ENCODE assay signal across 1 cellular context in the genomic region with DNA sequence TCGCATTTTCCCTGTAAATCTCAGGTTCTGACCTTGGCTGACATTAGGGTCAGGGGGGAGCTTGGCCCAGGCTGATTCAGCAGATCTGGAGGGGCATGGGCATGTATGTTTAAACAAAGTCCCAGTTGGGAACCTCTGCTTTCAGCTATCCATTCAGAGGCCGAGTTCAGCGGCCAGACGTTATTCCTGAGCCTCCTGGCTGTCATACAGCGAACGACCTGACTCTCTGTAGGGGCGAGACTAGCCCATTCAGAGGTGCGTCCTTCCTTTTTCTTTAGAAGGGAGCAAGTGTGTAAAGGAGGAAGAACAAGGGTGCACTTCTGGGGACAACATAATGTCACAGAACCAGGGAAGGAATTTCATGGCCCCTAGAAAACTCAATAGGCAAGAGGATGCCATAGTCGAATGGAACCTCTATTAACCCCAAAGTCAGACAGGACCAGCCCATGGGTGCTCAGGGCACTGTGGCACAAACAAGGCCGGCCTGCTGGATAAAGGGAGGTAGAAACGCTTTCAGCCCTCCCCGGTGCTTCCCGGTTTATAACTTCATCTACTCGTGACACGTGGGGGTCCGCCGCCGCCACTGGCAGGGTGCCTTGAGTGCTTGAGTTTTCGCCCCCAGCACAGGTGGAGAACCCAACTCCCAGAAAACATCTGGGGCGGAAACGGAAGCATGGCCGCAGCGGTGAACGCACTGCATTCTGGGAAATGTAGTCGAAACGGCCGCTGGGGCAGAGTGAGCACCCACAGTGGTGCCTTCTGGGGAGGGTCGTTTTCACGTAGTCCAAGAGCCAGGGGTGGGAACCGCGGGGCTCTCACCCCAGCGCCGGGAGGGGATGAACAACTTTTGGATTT.
TF ChIP-seq lines count a peak whose summit lies in the region.

No MANE protein-coding gene starts in this region.

TF ChIP-seq in HepG2, 621 proteins besides CTCF, POLR2A, EP300 and RAD21 (continued from another document and continues in another):
- TF ChIP-seq ZBTB40 (IDR thresholded peaks at IDR 0.05) (peak; percentile 55; the same call in 1 of the 2 replicates), ZBTB40 (CRISPR knock-in tag; IDR thresholded peaks at IDR 0.05) (no peak), ARHGAP35 (CRISPR knock-in tag; IDR thresholded peaks at IDR 0.05; ENCODE audit: borderline replicate concordance) (no peak), ZNF343 (CRISPR knock-in tag; IDR thresholded peaks at IDR 0.05) (no peak), SMAD3 (CRISPR knock-in tag; IDR thresholded peaks at IDR 0.05) (no peak), AGO2 (optimal IDR thresholded peaks at IDR 0.05; ENCODE audit: low read depth, low read length) (no peak), ZFAT (CRISPR knock-in tag; conservative IDR thresholded peaks at IDR 0.05) (no peak), THAP11 (CRISPR knock-in tag; IDR thresholded peaks at IDR 0.05) (peak; percentile 100), SMARCC2 (IDR thresholded peaks at IDR 0.05) (no peak), ZNF782 (CRISPR knock-in tag; IDR thresholded peaks at IDR 0.05; ENCODE audit: borderline replicate concordance) (no peak), HOXA5 (CRISPR knock-in tag; IDR thresholded peaks at IDR 0.05) (0 out of 2 replicates have a peak, but pooled peaks have one; percentile 50), NCOA5 (CRISPR knock-in tag; IDR thresholded peaks at IDR 0.05) (no peak), POGZ (CRISPR knock-in tag; IDR thresholded peaks at IDR 0.05) (peak; percentile 61), ZNF253 (CRISPR knock-in tag; IDR thresholded peaks at IDR 0.05; ENCODE audit: borderline replicate concordance) (no peak), ZNF747 (CRISPR knock-in tag; IDR thresholded peaks at IDR 0.05; ENCODE audit: borderline replicate concordance) (no peak), CEBPG (CRISPR knock-in tag; IDR thresholded peaks at IDR 0.05) (no peak), HNRNPK (IDR thresholded peaks at IDR 0.05; ENCODE audit: low read depth, low read length, poor library complexity, severe bottlenecking) (no peak), ARNTL (CRISPR knock-in tag; IDR thresholded peaks at IDR 0.05) (peak; percentile 15; the same call in 1 of the 2 replicates), PHF8 (CRISPR knock-in tag; IDR thresholded peaks at IDR 0.05) (peak; percentile 81), TCF12 (IDR thresholded peaks at IDR 0.05) (no peak), TCF12 (CRISPR knock-in tag; IDR thresholded peaks at IDR 0.05) (no peak), CERS6 (CRISPR knock-in tag; IDR thresholded peaks at IDR 0.05) (no peak), PLSCR1 (CRISPR knock-in tag; IDR thresholded peaks at IDR 0.05; ENCODE audit: borderline replicate concordance) (no peak)
- TF ChIP-seq, protein P1, sequence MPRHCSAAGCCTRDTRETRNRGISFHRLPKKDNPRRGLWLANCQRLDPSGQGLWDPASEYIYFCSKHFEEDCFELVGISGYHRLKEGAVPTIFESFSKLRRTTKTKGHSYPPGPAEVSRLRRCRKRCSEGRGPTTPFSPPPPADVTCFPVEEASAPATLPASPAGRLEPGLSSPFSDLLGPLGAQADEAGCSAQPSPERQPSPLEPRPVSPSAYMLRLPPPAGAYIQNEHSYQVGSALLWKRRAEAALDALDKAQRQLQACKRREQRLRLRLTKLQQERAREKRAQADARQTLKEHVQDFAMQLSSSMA (CRISPR knock-in tag; IDR thresholded peaks at IDR 0.05): no peak
- TF ChIP-seq, protein P2, sequence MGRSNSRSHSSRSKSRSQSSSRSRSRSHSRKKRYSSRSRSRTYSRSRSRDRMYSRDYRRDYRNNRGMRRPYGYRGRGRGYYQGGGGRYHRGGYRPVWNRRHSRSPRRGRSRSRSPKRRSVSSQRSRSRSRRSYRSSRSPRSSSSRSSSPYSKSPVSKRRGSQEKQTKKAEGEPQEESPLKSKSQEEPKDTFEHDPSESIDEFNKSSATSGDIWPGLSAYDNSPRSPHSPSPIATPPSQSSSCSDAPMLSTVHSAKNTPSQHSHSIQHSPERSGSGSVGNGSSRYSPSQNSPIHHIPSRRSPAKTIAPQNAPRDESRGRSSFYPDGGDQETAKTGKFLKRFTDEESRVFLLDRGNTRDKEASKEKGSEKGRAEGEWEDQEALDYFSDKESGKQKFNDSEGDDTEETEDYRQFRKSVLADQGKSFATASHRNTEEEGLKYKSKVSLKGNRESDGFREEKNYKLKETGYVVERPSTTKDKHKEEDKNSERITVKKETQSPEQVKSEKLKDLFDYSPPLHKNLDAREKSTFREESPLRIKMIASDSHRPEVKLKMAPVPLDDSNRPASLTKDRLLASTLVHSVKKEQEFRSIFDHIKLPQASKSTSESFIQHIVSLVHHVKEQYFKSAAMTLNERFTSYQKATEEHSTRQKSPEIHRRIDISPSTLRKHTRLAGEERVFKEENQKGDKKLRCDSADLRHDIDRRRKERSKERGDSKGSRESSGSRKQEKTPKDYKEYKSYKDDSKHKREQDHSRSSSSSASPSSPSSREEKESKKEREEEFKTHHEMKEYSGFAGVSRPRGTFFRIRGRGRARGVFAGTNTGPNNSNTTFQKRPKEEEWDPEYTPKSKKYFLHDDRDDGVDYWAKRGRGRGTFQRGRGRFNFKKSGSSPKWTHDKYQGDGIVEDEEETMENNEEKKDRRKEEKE (IDR thresholded peaks at IDR 0.05): no peak
- TF ChIP-seq, protein P3, sequence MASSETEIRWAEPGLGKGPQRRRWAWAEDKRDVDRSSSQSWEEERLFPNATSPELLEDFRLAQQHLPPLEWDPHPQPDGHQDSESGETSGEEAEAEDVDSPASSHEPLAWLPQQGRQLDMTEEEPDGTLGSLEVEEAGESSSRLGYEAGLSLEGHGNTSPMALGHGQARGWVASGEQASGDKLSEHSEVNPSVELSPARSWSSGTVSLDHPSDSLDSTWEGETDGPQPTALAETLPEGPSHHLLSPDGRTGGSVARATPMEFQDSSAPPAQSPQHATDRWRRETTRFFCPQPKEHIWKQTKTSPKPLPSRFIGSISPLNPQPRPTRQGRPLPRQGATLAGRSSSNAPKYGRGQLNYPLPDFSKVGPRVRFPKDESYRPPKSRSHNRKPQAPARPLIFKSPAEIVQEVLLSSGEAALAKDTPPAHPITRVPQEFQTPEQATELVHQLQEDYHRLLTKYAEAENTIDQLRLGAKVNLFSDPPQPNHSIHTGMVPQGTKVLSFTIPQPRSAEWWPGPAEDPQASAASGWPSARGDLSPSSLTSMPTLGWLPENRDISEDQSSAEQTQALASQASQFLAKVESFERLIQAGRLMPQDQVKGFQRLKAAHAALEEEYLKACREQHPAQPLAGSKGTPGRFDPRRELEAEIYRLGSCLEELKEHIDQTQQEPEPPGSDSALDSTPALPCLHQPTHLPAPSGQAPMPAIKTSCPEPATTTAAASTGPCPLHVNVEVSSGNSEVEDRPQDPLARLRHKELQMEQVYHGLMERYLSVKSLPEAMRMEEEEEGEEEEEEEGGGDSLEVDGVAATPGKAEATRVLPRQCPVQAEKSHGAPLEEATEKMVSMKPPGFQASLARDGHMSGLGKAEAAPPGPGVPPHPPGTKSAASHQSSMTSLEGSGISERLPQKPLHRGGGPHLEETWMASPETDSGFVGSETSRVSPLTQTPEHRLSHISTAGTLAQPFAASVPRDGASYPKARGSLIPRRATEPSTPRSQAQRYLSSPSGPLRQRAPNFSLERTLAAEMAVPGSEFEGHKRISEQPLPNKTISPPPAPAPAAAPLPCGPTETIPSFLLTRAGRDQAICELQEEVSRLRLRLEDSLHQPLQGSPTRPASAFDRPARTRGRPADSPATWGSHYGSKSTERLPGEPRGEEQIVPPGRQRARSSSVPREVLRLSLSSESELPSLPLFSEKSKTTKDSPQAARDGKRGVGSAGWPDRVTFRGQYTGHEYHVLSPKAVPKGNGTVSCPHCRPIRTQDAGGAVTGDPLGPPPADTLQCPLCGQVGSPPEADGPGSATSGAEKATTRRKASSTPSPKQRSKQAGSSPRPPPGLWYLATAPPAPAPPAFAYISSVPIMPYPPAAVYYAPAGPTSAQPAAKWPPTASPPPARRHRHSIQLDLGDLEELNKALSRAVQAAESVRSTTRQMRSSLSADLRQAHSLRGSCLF (CRISPR knock-in tag; IDR thresholded peaks at IDR 0.05; ENCODE audit: borderline replicate concordance): no peak
- TF ChIP-seq, protein P4, sequence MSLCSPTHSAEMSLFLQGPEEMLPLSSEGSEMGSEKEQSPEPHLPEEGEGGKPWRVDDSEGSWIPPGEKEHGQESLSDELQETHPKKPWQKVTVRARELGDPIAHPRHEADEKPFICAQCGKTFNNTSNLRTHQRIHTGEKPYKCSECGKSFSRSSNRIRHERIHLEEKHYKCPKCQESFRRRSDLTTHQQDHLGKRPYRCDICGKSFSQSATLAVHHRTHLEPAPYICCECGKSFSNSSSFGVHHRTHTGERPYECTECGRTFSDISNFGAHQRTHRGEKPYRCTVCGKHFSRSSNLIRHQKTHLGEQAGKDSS (CRISPR knock-in tag; IDR thresholded peaks at IDR 0.05; ENCODE audit: borderline replicate concordance, low read depth): no peak
- TF ChIP-seq, protein P5, sequence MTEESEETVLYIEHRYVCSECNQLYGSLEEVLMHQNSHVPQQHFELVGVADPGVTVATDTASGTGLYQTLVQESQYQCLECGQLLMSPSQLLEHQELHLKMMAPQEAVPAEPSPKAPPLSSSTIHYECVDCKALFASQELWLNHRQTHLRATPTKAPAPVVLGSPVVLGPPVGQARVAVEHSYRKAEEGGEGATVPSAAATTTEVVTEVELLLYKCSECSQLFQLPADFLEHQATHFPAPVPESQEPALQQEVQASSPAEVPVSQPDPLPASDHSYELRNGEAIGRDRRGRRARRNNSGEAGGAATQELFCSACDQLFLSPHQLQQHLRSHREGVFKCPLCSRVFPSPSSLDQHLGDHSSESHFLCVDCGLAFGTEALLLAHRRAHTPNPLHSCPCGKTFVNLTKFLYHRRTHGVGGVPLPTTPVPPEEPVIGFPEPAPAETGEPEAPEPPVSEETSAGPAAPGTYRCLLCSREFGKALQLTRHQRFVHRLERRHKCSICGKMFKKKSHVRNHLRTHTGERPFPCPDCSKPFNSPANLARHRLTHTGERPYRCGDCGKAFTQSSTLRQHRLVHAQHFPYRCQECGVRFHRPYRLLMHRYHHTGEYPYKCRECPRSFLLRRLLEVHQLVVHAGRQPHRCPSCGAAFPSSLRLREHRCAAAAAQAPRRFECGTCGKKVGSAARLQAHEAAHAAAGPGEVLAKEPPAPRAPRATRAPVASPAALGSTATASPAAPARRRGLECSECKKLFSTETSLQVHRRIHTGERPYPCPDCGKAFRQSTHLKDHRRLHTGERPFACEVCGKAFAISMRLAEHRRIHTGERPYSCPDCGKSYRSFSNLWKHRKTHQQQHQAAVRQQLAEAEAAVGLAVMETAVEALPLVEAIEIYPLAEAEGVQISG (CRISPR knock-in tag; IDR thresholded peaks at IDR 0.05): peak; percentile 94
